8 cellular contexts compared by ENCODE assay signal in the genomic region with DNA sequence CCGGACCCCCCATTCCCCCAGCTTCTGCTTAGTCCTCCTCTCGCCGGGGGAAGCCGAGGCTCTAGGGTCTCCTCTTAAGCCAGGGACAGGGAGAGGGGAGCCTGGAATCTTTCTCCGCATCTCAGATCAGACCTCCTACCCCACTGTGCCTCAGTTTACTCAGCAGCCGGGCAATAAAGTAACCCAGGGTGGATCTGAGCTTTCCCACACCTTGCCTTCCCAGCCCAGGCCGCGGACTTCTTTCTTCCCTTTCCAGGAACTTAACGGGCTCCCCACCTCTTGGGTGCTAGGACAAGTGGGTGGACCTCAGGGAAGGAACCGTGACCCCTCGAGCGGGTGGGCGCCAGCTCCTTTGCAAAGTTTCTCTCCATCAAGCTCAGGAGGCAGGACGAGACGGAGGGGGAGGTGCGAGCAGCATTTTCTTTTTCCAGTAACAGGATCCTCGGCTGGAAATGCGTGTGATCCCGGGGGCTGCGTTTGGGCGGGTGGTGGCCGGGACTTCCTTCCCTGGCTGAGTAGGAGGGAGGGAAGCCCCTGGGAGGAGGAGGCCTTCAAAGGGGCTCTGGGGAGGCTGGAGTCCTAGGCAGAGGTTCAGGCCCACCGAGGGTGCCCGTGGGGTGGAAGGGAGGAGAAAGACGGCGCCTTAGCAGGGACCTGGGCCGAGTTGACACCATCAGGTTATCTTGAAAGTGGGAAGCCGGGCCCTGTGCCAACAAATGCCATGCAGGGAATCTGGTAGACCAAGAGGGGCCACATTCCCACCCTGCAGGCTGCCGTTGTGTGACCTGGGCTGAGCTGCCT. TPM values are rescaled to one million over a fixed set of nuclear protein-coding genes. Genes with fewer than 3 reads are reported as not detected.
DNase-seq lines count a peak whose midpoint lies in the region; ATAC-seq and TF ChIP-seq lines count a peak whose summit lies in the region.

No MANE protein-coding gene starts in this region.

- DNase-seq in activated naive CD8-positive, alpha-beta T cell treated with anti-CD3 and anti-CD28 coated beads, Interleukin-2, amount 10 ng/mL, durations not matched to agents 7 days and 5 days: no peak
- no peak for DNase-seq in smooth muscle cell (lab: John Stamatoyannopoulos, UW; ENCODE audit: unreplicated experiment)
- DNase-seq in RKO (ENCODE audit: low spot score): no peak
- DNase-seq in NCI-H2196 treated with DMSO at 0.1 percent for 48 hours (lab: John Stamatoyannopoulos, UW; ENCODE audit: unreplicated experiment): no peak

- H3K36me3 Mint-ChIP-seq in activated naive CD8-positive, alpha-beta T cell treated with anti-CD3 and anti-CD28 coated beads, Interleukin-2, amount 10 ng/mL, durations not matched to agents 7 days and 5 days: no peaks in the 10 kb centered on the region

- peak overlapping the region; percentile 43 for H3K4me3 Mint-ChIP-seq in activated naive CD8-positive, alpha-beta T cell treated with anti-CD3 and anti-CD28 coated beads, Interleukin-2, amount 10 ng/mL, durations not matched to agents 7 days and 5 days

- 0 out of 2 replicates have a peak overlapping the region, but pooled peaks have one; percentile 16 for H3K9ac ChIP-seq in HUES48 (ENCODE audit: low read depth, low read length)
- peak overlapping the region; percentile 55 for H3K9ac ChIP-seq in smooth muscle cell (ENCODE audit: low read depth)

- peak overlapping the region; percentile 99 for H3K4me2 ChIP-seq in smooth muscle cell

- H3K27me3 ChIP-seq in HUES48 (ENCODE audit: control insufficient read depth, insufficient read depth, low read length): peaks cover 8% of the 10 kb centered on the region
- no peaks in the 10 kb centered on the region for H3K27me3 ChIP-seq in smooth muscle cell (ENCODE audit: low read depth)

- 3% methylated on average over 28 of the region's 29 CpGs for WGBS in smooth muscle cell (ENCODE audit: low lambda C conversion rate)

- TF ChIP-seq CTCF in smooth muscle cell (IDR thresholded peaks at IDR 0.05; ENCODE audit: borderline replicate concordance, insufficient read depth, poor library complexity, severe bottlenecking): no peak

- H3K27ac ChIP-seq in HUES48 (ENCODE audit: low read depth, low read length): no peak overlapping the region
- H3K27ac ChIP-seq in smooth muscle cell (ENCODE audit: low read depth): no peak overlapping the region

- no peaks in the 10 kb centered on the region for H3K36me3 ChIP-seq in HUES48 (ENCODE audit: control insufficient read depth, insufficient read depth, low read length)
- no peaks in the 10 kb centered on the region for H3K36me3 ChIP-seq in smooth muscle cell (ENCODE audit: low read depth)

- H3K9me3 Mint-ChIP-seq in activated naive CD8-positive, alpha-beta T cell treated with anti-CD3 and anti-CD28 coated beads, Interleukin-2, amount 10 ng/mL, durations not matched to agents 7 days and 5 days: no peaks in the 10 kb centered on the region

- H3K4me3 ChIP-seq in HUES48 (ENCODE audit: low read depth, low read length) (peak overlapping the region; percentile 70), iPS-11a (ENCODE audit: low read depth, low read length) (peak overlapping the region; percentile 58), smooth muscle cell (peak overlapping the region; percentile 75)

- peak overlapping the region; percentile 56 for H2AFZ ChIP-seq in smooth muscle cell (ENCODE audit: low read depth)

- peaks cover 3% of the 10 kb centered on the region for H3F3A ChIP-seq in smooth muscle cell (ENCODE audit: low read depth)

- H4K20me1 ChIP-seq in smooth muscle cell (ENCODE audit: low read depth): peaks cover 51% of the 10 kb centered on the region

- H3K27me3 Mint-ChIP-seq in activated naive CD8-positive, alpha-beta T cell treated with anti-CD3 and anti-CD28 coated beads, Interleukin-2, amount 10 ng/mL, durations not matched to agents 7 days and 5 days: peaks cover 60% of the 10 kb centered on the region

- H3K79me2 ChIP-seq in smooth muscle cell (ENCODE audit: low read depth): peaks cover 48% of the 10 kb centered on the region

- peaks cover 9% of the 10 kb centered on the region for H3K4me1 Mint-ChIP-seq in activated naive CD8-positive, alpha-beta T cell treated with anti-CD3 and anti-CD28 coated beads, Interleukin-2, amount 10 ng/mL, durations not matched to agents 7 days and 5 days

- H3K4me1 ChIP-seq in HUES48 (ENCODE audit: control insufficient read depth, insufficient read depth, low read length): peaks cover 30% of the 10 kb centered on the region
- H3K4me1 ChIP-seq in smooth muscle cell (ENCODE audit: low read depth): peaks cover 23% of the 10 kb centered on the region

- POLR2A ChIA-PET in activated naive CD8-positive, alpha-beta T cell treated with anti-CD3 and anti-CD28 coated beads, Interleukin-2, amount 10 ng/mL, durations not matched to agents 7 days and 5 days (lab: Charles Lee): no interaction called here

- H3K27ac Mint-ChIP-seq in activated naive CD8-positive, alpha-beta T cell treated with anti-CD3 and anti-CD28 coated beads, Interleukin-2, amount 10 ng/mL, durations not matched to agents 7 days and 5 days: no peak overlapping the region

- no peaks in the 10 kb centered on the region for H3K9me3 ChIP-seq in HUES48 (ENCODE audit: control insufficient read depth, insufficient read depth, low read length)
- H3K9me3 ChIP-seq in smooth muscle cell (replicated peaks; ENCODE audit: low read depth): no peaks in the 10 kb centered on the region

- no peak for ATAC-seq in activated naive CD8-positive, alpha-beta T cell treated with anti-CD3 and anti-CD28 coated beads, Interleukin-2, amount 10 ng/mL, durations not matched to agents 7 days and 5 days (ENCODE audit: low read depth)
- ATAC-seq in HG03571 (IDR thresholded peaks at IDR 0.05; ENCODE audit: unreplicated experiment) (no peak), GM18519 (IDR thresholded peaks at IDR 0.05; ENCODE audit: low FRiP score, unreplicated experiment) (no peak)

RNA-seq across cellular contexts. Expression of gene DAB2IP, which starts 0.8 kb away (rescaled TPM):
- under 1 TPM; 0.20 to 0.25 TPM for total RNA-seq in activated naive CD8-positive, alpha-beta T cell treated with anti-CD3 and anti-CD28 coated beads, Interleukin-2, amount 10 ng/mL, durations not matched to agents 7 days and 5 days
- total RNA-seq in smooth muscle cell: 15.5 and 21.6 TPM in 2 replicates
- polyA plus RNA-seq in smooth muscle cell: 10.4 and 14.0 TPM in 2 replicates

Comparison
In these comparisons a context has a peak if more than half of its experiments do, and no peak if none do; other contexts are left out.
1. RNA of gene DAB2IP, which starts 0.8 kb away (total RNA-seq): 15.5 to 21.6 TPM in smooth muscle cell; 0.20 to 0.25 TPM in activated naive CD8-positive, alpha-beta T cell treated with anti-CD3 and anti-CD28 coated beads, Interleukin-2, amount 10 ng/mL, durations not matched to agents 7 days and 5 days; every median in the first group is over 10 times any median in the second.
2. Peak in every context shown above with its lines, with median percentiles within 50 percentile points of each other: H3K4me3 ChIP-seq.